Comparison of ENCODE assay signal across 8 cellular contexts in the genomic region with DNA sequence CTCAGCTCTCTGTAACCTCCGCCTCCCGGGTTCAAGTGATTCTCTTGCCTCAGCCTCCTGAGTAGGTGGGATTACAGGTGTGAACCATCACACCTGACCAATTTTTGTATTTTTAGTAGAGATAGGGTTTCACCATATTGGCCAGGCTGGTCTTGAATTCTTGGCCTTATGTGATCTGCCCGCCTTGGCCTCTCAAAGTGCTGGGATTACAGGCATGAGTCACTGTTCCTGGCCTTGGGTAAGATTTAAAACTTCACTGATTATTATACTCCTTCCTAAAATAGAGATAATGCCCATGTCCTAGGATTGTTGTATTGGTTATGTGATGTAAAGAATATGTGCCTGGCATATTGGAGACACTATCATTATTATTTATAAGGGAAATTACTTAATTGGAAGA.
DNase-seq lines count a peak whose midpoint lies in the region; ATAC-seq, FAIRE-seq and TF ChIP-seq lines count a peak whose summit lies in the region.
"Not testable (repeated sequence)": the region's sequence is repeated elsewhere in the genome, so short reads cannot be mapped to it uniquely, and the experiment has no call there.

No MANE protein-coding gene starts in this region.

- not testable (repeated sequence) for H3K23ac ChIP-seq in mesenchymal stem cell (ENCODE audit: low read length in 2 of 2)

- not testable (repeated sequence) for H4K91ac ChIP-seq in mesenchymal stem cell (ENCODE audit: low read length)

- peaks cover 28 to 70% of the 10 kb centered on the region in 2 donors for H3K4me1 Mint-ChIP-seq in stimulated activated naive B cell treated with anti-CD40 and anti-IgM and Interleukin-4, amounts not matched to agents 10 μg/mL and 1 μg/mL and 100 μg/mL, for 72 hours

- H3K27ac Mint-ChIP-seq in stimulated activated naive B cell treated with anti-CD40 and anti-IgM and Interleukin-4, amounts not matched to agents 10 μg/mL and 1 μg/mL and 100 μg/mL, for 72 hours, result peak overlapping the region; percentile 88

- FAIRE-seq in HTR-8/SVneo (lab: Jason Lieb, UNC), result peak; percentile 64

- WGBS in mesenchymal stem cell, result 75% methylated on average over 3 of the region's 3 CpGs

- peaks cover 26% of the 10 kb centered on the region for H3K4me1 ChIP-seq in RWPE2 (ENCODE audit: insufficient read depth, poor library complexity, severe bottlenecking)
- H3K4me1 ChIP-seq in mesenchymal stem cell (ENCODE audit: control insufficient read depth, insufficient read depth, low read depth, low read length), result not testable (repeated sequence)

- not testable (repeated sequence) for H2BK15ac ChIP-seq in mesenchymal stem cell (ENCODE audit: low read depth, poor library complexity, severe bottlenecking)

- not testable (repeated sequence) for H3K18ac ChIP-seq in mesenchymal stem cell (ENCODE audit: low read depth in 1 of 2, low read length in 2 of 2)

- H3K79me1 ChIP-seq in mesenchymal stem cell (replicated peaks; ENCODE audit: low read length, poor library complexity, severe bottlenecking), result peaks cover 22% of the 10 kb centered on the region

- H4K8ac ChIP-seq in mesenchymal stem cell (ENCODE audit: low read length), result not testable (repeated sequence)

- H3K9me3 Mint-ChIP-seq in stimulated activated naive B cell treated with anti-CD40 and anti-IgM and Interleukin-4, amounts not matched to agents 10 μg/mL and 1 μg/mL and 100 μg/mL, for 72 hours, result not testable (repeated sequence)

- H2AK5ac ChIP-seq in mesenchymal stem cell (ENCODE audit: low read length, severe bottlenecking), result not testable (repeated sequence)

- H3K9me3 ChIP-seq in RWPE2 (ENCODE audit: severe bottlenecking); mesenchymal stem cell (ENCODE audit: control insufficient read depth, low read length): not testable (repeated sequence)

- peaks cover 19% of the 10 kb centered on the region for H3K36me3 ChIP-seq in RWPE2 (ENCODE audit: low read depth)
- H3K36me3 ChIP-seq in mesenchymal stem cell (ENCODE audit: control insufficient read depth in 1 of 2, insufficient read depth in 2 of 2, low read depth in 1 of 2, low read length in 2 of 2), result not testable (repeated sequence)

- TF ChIP-seq CTCF in RWPE2 (IDR thresholded peaks at IDR 0.05; ENCODE audit: poor library complexity, severe bottlenecking); epithelial cell of esophagus (IDR thresholded peaks at IDR 0.05; ENCODE audit: insufficient read depth, low read depth, low read length, missing control alignments); fibroblast of villous mesenchyme (IDR thresholded peaks at IDR 0.05; ENCODE audit: insufficient read depth, low read depth, low read length): not testable (repeated sequence)

- not testable (repeated sequence) for H2AFZ ChIP-seq in mesenchymal stem cell (ENCODE audit: low read depth, low read length)

- ATAC-seq in RWPE2 (ENCODE audit: low read depth), result peak; percentile 67
- not testable (repeated sequence) for ATAC-seq in stimulated activated naive B cell treated with anti-CD40 and anti-IgM and Interleukin-4, amounts not matched to agents 10 μg/mL and 1 μg/mL and 100 μg/mL, for 72 hours (replicated peaks)

- H3K27ac ChIP-seq in RWPE2 (ENCODE audit: poor library complexity, severe bottlenecking), result peak overlapping the region; percentile 48
- H3K27ac ChIP-seq in mesenchymal stem cell (ENCODE audit: low read length, poor library complexity, severe bottlenecking), result not testable (repeated sequence)

- not testable (repeated sequence) for H2BK120ac ChIP-seq in mesenchymal stem cell (ENCODE audit: low read depth, low read length)

- H2BK12ac ChIP-seq in mesenchymal stem cell (ENCODE audit: low read length in 2 of 2), result not testable (repeated sequence)

- not testable (repeated sequence) for H3K4me2 ChIP-seq in mesenchymal stem cell (ENCODE audit: low read length, poor library complexity, severe bottlenecking)

- H3K4me3 Mint-ChIP-seq in stimulated activated naive B cell treated with anti-CD40 and anti-IgM and Interleukin-4, amounts not matched to agents 10 μg/mL and 1 μg/mL and 100 μg/mL, for 72 hours, result not testable (repeated sequence)

- not testable (repeated sequence) for H3K4ac ChIP-seq in mesenchymal stem cell (ENCODE audit: low read depth in 1 of 2, low read length in 2 of 2)

- not testable (repeated sequence) for H3K14ac ChIP-seq in mesenchymal stem cell (ENCODE audit: low read length in 2 of 2)

- not testable (repeated sequence) for H3K27me3 Mint-ChIP-seq in stimulated activated naive B cell treated with anti-CD40 and anti-IgM and Interleukin-4, amounts not matched to agents 10 μg/mL and 1 μg/mL and 100 μg/mL, for 72 hours

- H3K9ac ChIP-seq in mesenchymal stem cell (ENCODE audit: low read length), result not testable (repeated sequence)

- not testable (repeated sequence) for H2BK5ac ChIP-seq in mesenchymal stem cell (ENCODE audit: low read depth, low read length, poor library complexity, severe bottlenecking)

- H3K27me3 ChIP-seq in RWPE2 (ENCODE audit: insufficient read depth, poor library complexity, severe bottlenecking); mesenchymal stem cell (ENCODE audit: control insufficient read depth in 1 of 2, insufficient read depth in 1 of 2, low read length in 2 of 2): not testable (repeated sequence)

- DNase-seq in EL, result peak; percentile 53
- not testable (repeated sequence) for DNase-seq in HTR-8/SVneo (ENCODE audit: insufficient read length, low spot score); RWPE2 (ENCODE audit: low spot score); stimulated activated naive B cell treated with anti-CD40 and anti-IgM and Interleukin-4, amounts not matched to agents 10 μg/mL and 1 μg/mL and 100 μg/mL, for 72 hours
- DNase-seq in astrocyte of the hippocampus (ENCODE audit: low read depth, low spot score), result peak; percentile 27
- peak; percentile 44 for DNase-seq in epithelial cell of esophagus (ENCODE audit: low read depth)
- peak; percentile 58 for DNase-seq in fibroblast of villous mesenchyme (ENCODE audit: low read depth)
- peak; percentile 44 for DNase-seq in mesenchymal stem cell

- peaks cover 17 to 31% of the 10 kb centered on the region in 2 donors for H3K36me3 Mint-ChIP-seq in stimulated activated naive B cell treated with anti-CD40 and anti-IgM and Interleukin-4, amounts not matched to agents 10 μg/mL and 1 μg/mL and 100 μg/mL, for 72 hours

- H3K4me3 ChIP-seq in RWPE2 (ENCODE audit: severe bottlenecking); epithelial cell of esophagus (ENCODE audit: low read length); fibroblast of villous mesenchyme (ENCODE audit: low read depth, low read length); mesenchymal stem cell (ENCODE audit: insufficient read depth in 1 of 2, low read depth in 1 of 2, low read length in 2 of 2): not testable (repeated sequence)
